Comparison of ENCODE assay signal across 9 cellular contexts in genomic region chr5:98827161-98827560, GRCh38. TPM values are rescaled to one million over a fixed set of nuclear protein-coding genes. Genes with fewer than 3 reads are reported as not detected.
A peak's percentile ranks its signal among the peaks of the same experiment; 100 is the strongest.
DNase-seq lines count a peak whose midpoint lies in the region; ATAC-seq and TF ChIP-seq lines count a peak whose summit lies in the region.
"Had no signal": no experiment of that assay in that cellular context is flagged by ENCODE, and none has a peak within 500 bp of the region (broad histone marks: within the 10 kb centered on the region; RNA-seq: fewer than 3 reads in every experiment).

No MANE protein-coding gene starts in this region.

- TF ChIP-seq POLR2A in lower leg skin (IDR thresholded peaks at IDR 0.05), result no peak

- H3K9ac ChIP-seq in liver (ENCODE audit: low read depth in 1 of 2, low read length in 2 of 2), result no peak overlapping the region

- no peaks in the 10 kb centered on the region for H3K9me3 ChIP-seq in CD8-positive, alpha-beta T cell (ENCODE audit: low read length)
- no peaks in the 10 kb centered on the region for H3K9me3 ChIP-seq in liver (ENCODE audit: control insufficient read depth in 4 of 4, low read length in 3 of 4)

- TF ChIP-seq CTCF in CD8-positive, alpha-beta T cell (IDR thresholded peaks at IDR 0.05), result peak; percentile 41
- TF ChIP-seq CTCF in astrocyte of the spinal cord (IDR thresholded peaks at IDR 0.05; ENCODE audit: low read depth, low read length) (peak; percentile 43), liver (IDR thresholded peaks at IDR 0.05; ENCODE audit: low read depth, low read length, missing input control) (peak; percentile 55), lower leg skin (IDR thresholded peaks at IDR 0.05) (no peak)

- H3K27me3 ChIP-seq in CD8-positive, alpha-beta T cell (ENCODE audit: insufficient read depth, low read length), result no peaks in the 10 kb centered on the region
- no peaks in the 10 kb centered on the region for H3K27me3 ChIP-seq in liver (ENCODE audit: control insufficient read depth in 4 of 4, insufficient read depth in 4 of 4, low read length in 3 of 4)

- H3K4me3 Mint-ChIP-seq in CD8-positive, alpha-beta T cell, result no peak overlapping the region
- no peak overlapping the region for H3K4me3 Mint-ChIP-seq in natural killer cell treated with Interleukin-12 subunit alpha and Interleukin-12 subunit beta and Interleukin-15 and Interleukin-18, amount 100 ng/mL, for 72 hours
- H3K4me3 Mint-ChIP-seq: naive B cell had no signal

- H3K36me3 ChIP-seq in CD8-positive, alpha-beta T cell (ENCODE audit: insufficient read depth, low read length), result no peaks in the 10 kb centered on the region
- H3K36me3 ChIP-seq in liver (ENCODE audit: control insufficient read depth in 4 of 4, insufficient read depth in 3 of 4, low read depth in 1 of 4, low read length in 3 of 4), result no peaks in the 10 kb centered on the region

- no peaks in the 10 kb centered on the region for H3K9me3 Mint-ChIP-seq in CD8-positive, alpha-beta T cell
- H3K9me3 Mint-ChIP-seq in natural killer cell treated with Interleukin-12 subunit alpha and Interleukin-12 subunit beta and Interleukin-15 and Interleukin-18, amount 100 ng/mL, for 72 hours, result no peaks in the 10 kb centered on the region

- no peaks in the 10 kb centered on the region for H3K36me3 Mint-ChIP-seq in CD8-positive, alpha-beta T cell
- no peaks in the 10 kb centered on the region for H3K36me3 Mint-ChIP-seq in natural killer cell treated with Interleukin-12 subunit alpha and Interleukin-12 subunit beta and Interleukin-15 and Interleukin-18, amount 100 ng/mL, for 72 hours

- no peak for ATAC-seq in CD8-positive, alpha-beta T cell
- ATAC-seq in GM19043 (IDR thresholded peaks at IDR 0.05; ENCODE audit: low read depth, unreplicated experiment), result peak; percentile 66
- ATAC-seq in natural killer cell treated with Interleukin-12 subunit alpha and Interleukin-12 subunit beta and Interleukin-15 and Interleukin-18, amount 100 ng/mL, for 72 hours, result no peak

- intact Hi-C loops in CD8-positive, alpha-beta T cell (cut with DNase I, micrococcal nuclease), result no loop called here
- intact Hi-C loops in lower leg skin (cut with DNase I; ENCODE audit: low total_unique reads), result no loop called here

- 18% methylated on average over 1 of the region's 1 CpG for WGBS in liver
- WGBS in lower leg skin, 2 donors, result 25 to 30% methylated on average over 1 of the region's 1 CpG

- DNase-seq in CD8-positive, alpha-beta T cell, result no peak
- peak; percentile 66 for DNase-seq in LoVo (ENCODE audit: low spot score)
- DNase-seq in astrocyte of the spinal cord (ENCODE audit: low read depth, low spot score), result peak; percentile 61
- no peak for DNase-seq in lower leg skin (ENCODE audit: low spot score in 2 of 2)
- DNase-seq in natural killer cell treated with Interleukin-12 subunit alpha and Interleukin-12 subunit beta and Interleukin-15 and Interleukin-18, amount 100 ng/mL, for 72 hours (ENCODE audit: low spot score), result no peak
- DNase-seq in ureter (ENCODE audit: low spot score), result no peak
- DNase-seq: naive B cell had no signal

- in situ Hi-C loops in astrocyte of the spinal cord (cut with HindIII; ENCODE audit: low sequenced_read_pairs), result no loop called here

- TF ChIP-seq RAD21 in liver (IDR thresholded peaks at IDR 0.05), result peak; percentile 86 to 88

- POLR2A ChIA-PET in CD8-positive, alpha-beta T cell (lab: Charles Lee), result no interaction called here

- H3K27ac ChIP-seq in CD8-positive, alpha-beta T cell (ENCODE audit: low read depth, low read length), result no peak overlapping the region
- no peak overlapping the region for H3K27ac ChIP-seq in liver (ENCODE audit: low read depth in 1 of 2, low read length in 2 of 2)

- H3K27me3 Mint-ChIP-seq in CD8-positive, alpha-beta T cell (ENCODE audit: low read depth), result no peaks in the 10 kb centered on the region
- H3K27me3 Mint-ChIP-seq in natural killer cell treated with Interleukin-12 subunit alpha and Interleukin-12 subunit beta and Interleukin-15 and Interleukin-18, amount 100 ng/mL, for 72 hours, result no peaks in the 10 kb centered on the region
- H3K27me3 Mint-ChIP-seq: naive B cell had no signal

- H3K4me3 ChIP-seq in CD8-positive, alpha-beta T cell (ENCODE audit: low read depth, low read length), result no peak overlapping the region
- H3K4me3 ChIP-seq in astrocyte of the spinal cord (ENCODE audit: low read depth, low read length) (no peak overlapping the region), liver (ENCODE audit: low read depth in 1 of 3, low read length in 3 of 3) (no peak overlapping the region), lower leg skin (ENCODE audit: low read depth, poor library complexity, severe bottlenecking) (no peak overlapping the region)

- H3K27ac Mint-ChIP-seq in CD8-positive, alpha-beta T cell, result no peak overlapping the region
- H3K27ac Mint-ChIP-seq in natural killer cell treated with Interleukin-12 subunit alpha and Interleukin-12 subunit beta and Interleukin-15 and Interleukin-18, amount 100 ng/mL, for 72 hours, result no peak overlapping the region
- H3K27ac Mint-ChIP-seq: naive B cell had no signal

- CTCF ChIA-PET in CD8-positive, alpha-beta T cell (lab: Charles Lee), result no interaction called here

- H3K4me1 ChIP-seq in CD8-positive, alpha-beta T cell (ENCODE audit: insufficient read depth, low read length), result no peaks in the 10 kb centered on the region
- no peaks in the 10 kb centered on the region for H3K4me1 ChIP-seq in liver (ENCODE audit: control insufficient read depth in 4 of 4, insufficient read depth in 4 of 4, low read length in 3 of 4)

- H3K4me1 Mint-ChIP-seq in CD8-positive, alpha-beta T cell (ENCODE audit: low read depth), result no peaks in the 10 kb centered on the region
- H3K4me1 Mint-ChIP-seq in natural killer cell treated with Interleukin-12 subunit alpha and Interleukin-12 subunit beta and Interleukin-15 and Interleukin-18, amount 100 ng/mL, for 72 hours (ENCODE audit: low read depth in 2 of 2), result no peaks in the 10 kb centered on the region
- H3K4me1 Mint-ChIP-seq: naive B cell had no signal

TF ChIP-seq in liver, 16 proteins besides CTCF, POLR2A, EP300 and RAD21:
- TF ChIP-seq REST (IDR thresholded peaks at IDR 0.05), result no peak
- no peak for TF ChIP-seq NR2F2 (IDR thresholded peaks at IDR 0.05)
- no peak for TF ChIP-seq MAX (IDR thresholded peaks at IDR 0.05)
- TF ChIP-seq YY1 (IDR thresholded peaks at IDR 0.05), result no peak
- no peak for TF ChIP-seq FOXA1 (IDR thresholded peaks at IDR 0.05)
- TF ChIP-seq ATF3 (IDR thresholded peaks at IDR 0.05), result no peak
- no peak for TF ChIP-seq SP1 (IDR thresholded peaks at IDR 0.05)
- no peak for TF ChIP-seq HNF4A (conservative IDR thresholded peaks at IDR 0.05)
- TF ChIP-seq GABPA (IDR thresholded peaks at IDR 0.05 in 1 of 2, conservative IDR thresholded peaks at IDR 0.05 in 1 of 2), result no peak
- TF ChIP-seq FOXA2 (IDR thresholded peaks at IDR 0.05), result no peak
- no peak for TF ChIP-seq EGR1 (IDR thresholded peaks at IDR 0.05; ENCODE audit: low read depth in 2 of 2)
- TF ChIP-seq RXRA (IDR thresholded peaks at IDR 0.05), result no peak

RNA-seq across cellular contexts. Expression of gene RGMB, which starts 53.7 kb away (rescaled TPM):
- total RNA-seq in CD8-positive, alpha-beta T cell, result 1 to 10 TPM; 5.8 to 6.6 TPM
- total RNA-seq in liver (1 to 10 TPM; 2.5 to 5.3 TPM), lower leg skin (10 to 100 TPM; 58.5 to 75.3 (median 69.6) TPM), ureter (20.0 TPM)
- polyA plus RNA-seq in liver, result 1 to 10 TPM; 3.0 TPM
- total RNA-seq in natural killer cell treated with Interleukin-12 subunit alpha and Interleukin-12 subunit beta and Interleukin-15 and Interleukin-18, amount 100 ng/mL, for 72 hours, result under 1 TPM; 0.74 to 0.78 TPM

Comparison
In these comparisons a context has a peak if more than half of its experiments do, and no peak if none do; other contexts are left out.
1. DNase-seq: peak in LoVo (single experiment) and astrocyte of the spinal cord (single experiment); none in CD8-positive, alpha-beta T cell (0 of 7), lower leg skin (0 of 2), natural killer cell treated with Interleukin-12 subunit alpha and Interleukin-12 subunit beta and Interleukin-15 and Interleukin-18, amount 100 ng/mL, for 72 hours (single experiment) and ureter (single experiment).
2. CTCF ChIP-seq: peak in CD8-positive, alpha-beta T cell (single experiment), astrocyte of the spinal cord (single experiment) and liver (single experiment); none in lower leg skin (0 of 3).